Comparison of ENCODE assay signal across 1 cellular context in the genomic region with DNA sequence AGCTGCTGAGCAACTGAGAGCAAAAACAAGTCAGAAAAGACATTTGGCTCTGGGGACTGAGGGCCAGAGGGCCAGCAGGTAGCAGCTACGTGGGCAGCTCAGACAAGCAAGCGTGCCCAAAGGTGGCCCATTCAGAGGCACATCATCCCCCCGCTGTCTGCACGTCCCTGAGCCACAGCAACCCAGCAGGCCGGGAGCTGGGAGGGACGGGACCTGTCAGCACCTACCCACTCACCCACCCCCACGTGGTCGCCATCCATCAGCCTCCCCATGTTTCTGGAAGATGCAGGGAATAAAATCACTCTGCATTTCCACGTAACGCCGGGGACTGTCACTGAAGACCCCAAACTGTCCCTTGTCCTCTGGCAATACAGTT.
TF ChIP-seq lines count a peak whose summit lies in the region.

No MANE protein-coding gene starts in this region.

TF ChIP-seq in WTC11, 78 proteins besides CTCF, POLR2A, EP300 and RAD21 (continued from another document):
- TF ChIP-seq SMAD3 (CRISPR knock-in tag; IDR thresholded peaks at IDR 0.05; ENCODE audit: borderline replicate concordance) (no peak), NFYB (CRISPR knock-in tag; conservative IDR thresholded peaks at IDR 0.05; ENCODE audit: low read depth) (no peak), ATF6 (CRISPR knock-in tag; IDR thresholded peaks at IDR 0.05) (no peak), SMAD4 (CRISPR knock-in tag; IDR thresholded peaks at IDR 0.05) (no peak), AR (CRISPR knock-in tag; IDR thresholded peaks at IDR 0.05) (no peak), CREB1 (CRISPR knock-in tag; IDR thresholded peaks at IDR 0.05) (no peak), ZNF416 (CRISPR knock-in tag; IDR thresholded peaks at IDR 0.05) (no peak), ZNF121 (CRISPR knock-in tag; IDR thresholded peaks at IDR 0.05) (no peak), NR3C1 (CRISPR knock-in tag; conservative IDR thresholded peaks at IDR 0.05; ENCODE audit: low read depth) (no peak), ZNF532 (CRISPR knock-in tag; IDR thresholded peaks at IDR 0.05; ENCODE audit: borderline replicate concordance) (no peak), GRHL2 (CRISPR knock-in tag; IDR thresholded peaks at IDR 0.05; ENCODE audit: insufficient replicate concordance, severe bottlenecking) (no peak), ZSCAN18 (CRISPR knock-in tag; IDR thresholded peaks at IDR 0.05) (no peak)
